ENCODE assay signal across 21 cellular contexts in the genomic region with DNA sequence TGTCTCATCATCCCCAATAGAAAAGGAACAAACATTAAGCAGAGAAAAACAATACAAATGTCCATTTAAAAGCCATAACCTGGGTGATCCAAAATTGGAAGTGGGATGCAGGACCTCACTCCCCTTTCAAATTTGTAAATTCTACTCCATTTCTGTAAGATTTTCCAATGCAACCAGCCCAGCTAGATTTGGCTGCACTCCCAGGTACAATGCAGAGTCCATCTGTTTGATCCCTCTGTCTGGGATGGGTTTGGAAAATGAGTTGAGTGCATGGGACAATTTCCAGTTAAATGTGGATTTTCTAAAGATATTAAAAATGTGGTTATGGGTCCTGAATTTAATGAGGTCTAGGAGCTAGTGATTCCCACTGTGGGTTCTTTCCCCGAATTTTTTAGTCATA.
"Had no signal": no experiment of that assay in that cellular context is flagged by ENCODE, and none has a peak within 500 bp of the region (broad histone marks: within the 10 kb centered on the region; RNA-seq: fewer than 3 reads in every experiment).

No MANE protein-coding gene starts in this region.

- DNase-seq: effector memory CD8-positive, alpha-beta T cell; erythroblast; esophagus squamous epithelium; foreskin melanocyte; glutamatergic neuron; heart right ventricle; hippocampal formation; left cardiac atrium; left lung; mesenchymal stem cell; mucosa of descending colon; naive B cell; right lobe of liver; small intestine; stimulated activated CD4-positive, alpha-beta T cell treated with anti-CD3 and anti-CD28 coated beads, Interleukin-15, amount 100 ng/mL, for 24 hours; stimulated activated CD4-positive, alpha-beta T cell treated with anti-CD3 and anti-CD28 coated beads, Interleukin-2, amount 100 ng/mL, for 48 hours; stimulated activated naive B cell treated with anti-CD40 and anti-IgM and Interleukin-4, amounts not matched to agents 10 μg/mL and 1 μg/mL and 100 μg/mL, for 72 hours; transverse colon; upper lobe of right lung; uterus had no signal

- ATAC-seq: effector memory CD8-positive, alpha-beta T cell; heart right ventricle; left cardiac atrium; left lung; mucosa of descending colon; natural killer cell treated with Interleukin-12 subunit alpha and Interleukin-12 subunit beta and Interleukin-15 and Interleukin-18, amount 100 ng/mL, for 72 hours; right lobe of liver; stimulated activated naive B cell treated with anti-CD40 and anti-IgM and Interleukin-4, amounts not matched to agents 10 μg/mL and 1 μg/mL and 100 μg/mL, for 72 hours; upper lobe of right lung had no signal
